ENCODE assay signal across 11 cellular contexts in the genomic region with DNA sequence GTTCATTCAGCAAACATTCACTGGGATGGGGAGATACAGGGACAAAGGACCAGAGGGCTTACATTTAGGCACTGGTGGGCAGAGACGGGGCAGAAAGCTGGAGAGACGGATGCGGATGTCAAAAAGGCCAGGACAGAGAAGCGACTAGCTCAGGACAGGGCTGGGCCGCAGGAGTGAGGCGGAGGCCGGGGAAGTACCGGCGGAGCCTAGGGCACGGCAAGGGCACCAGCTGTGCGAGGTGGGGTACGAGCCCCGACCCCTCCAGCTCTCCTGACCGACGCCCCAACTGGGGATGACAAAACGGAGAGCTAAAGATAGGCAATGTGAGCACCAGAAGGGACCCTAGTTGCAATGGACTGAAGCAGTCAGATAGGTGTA. TPM values are rescaled to one million over a fixed set of nuclear protein-coding genes. Genes with fewer than 3 reads are reported as not detected.
A peak's percentile ranks its signal among the peaks of the same experiment; 100 is the strongest.
DNase-seq lines count a peak whose midpoint lies in the region; TF ChIP-seq lines count a peak whose summit lies in the region.
"Had no signal": no experiment of that assay in that cellular context is flagged by ENCODE, and none has a peak within 500 bp of the region (broad histone marks: within the 10 kb centered on the region; RNA-seq: fewer than 3 reads in every experiment).

No MANE protein-coding gene starts in this region.

- TF ChIP-seq CTCF in HEK293 (tag by site-specific recombination; IDR thresholded peaks at IDR 0.05) (no peak), VCaP (conservative IDR thresholded peaks at IDR 0.05) (no peak), glutamatergic neuron (IDR thresholded peaks at IDR 0.05; ENCODE audit: partially characterized antibody, unreplicated experiment) (no peak)

- CTCF ChIA-PET in HEK293 (lab: Yijun Ruan, JAX), result interaction anchor here (0.6 to 2.8 kb wide), 38 partner anchors 10 to 315 kb away, joined by 3 to 105 read pairs (median 5); partner anchors contain the start of genes COL1A1, PPP1R9B and SAMD14

- H3K27ac ChIP-seq in HEK293 (ENCODE audit: extremely low read depth, low read depth, low read length) (no peak overlapping the region), VCaP (peak overlapping the region; percentile 61; the same call in 1 of the 2 replicates)
- H3K27ac ChIP-seq: HL-60 had no signal

- H3K4me1 ChIP-seq in HEK293 (ENCODE audit: control insufficient read depth, insufficient read depth, low read length), result no peaks in the 10 kb centered on the region

- H3K27me3 Mint-ChIP-seq in glutamatergic neuron (ENCODE audit: unreplicated experiment), result peaks cover 9% of the 10 kb centered on the region

- POLR2A ChIA-PET in HEK293 (lab: Yijun Ruan, JAX), result interaction anchor here (0.7 to 2.7 kb wide), 6 partner anchors 10 to 39 kb away, joined by 3 to 30 read pairs (median 4); no protein-coding TSS in a partner anchor

- H3K4me1 Mint-ChIP-seq in glutamatergic neuron (ENCODE audit: low read depth, unreplicated experiment), result peaks cover 14% of the 10 kb centered on the region

- peak overlapping the region; percentile 100 for H3K27ac Mint-ChIP-seq in glutamatergic neuron (ENCODE audit: unreplicated experiment)

- DNase-seq in glutamatergic neuron, result no peak
- no peak for DNase-seq in skeletal muscle cell (ENCODE audit: low read depth)
- no peak for DNase-seq in SHP77 treated with DMSO at 0.1 percent for 48 hours (lab: John Stamatoyannopoulos, UW)
- DNase-seq in NCI-H1436 treated with DMSO at 0.1 percent for 48 hours (lab: John Stamatoyannopoulos, UW), result no peak
- no peak for DNase-seq in middle frontal gyrus (ENCODE audit: extremely low spot score, low spot score)
- no peak for DNase-seq in amniotic stem cell (lab: John Stamatoyannopoulos, UW)

- no peaks in the 10 kb centered on the region for H3K36me3 Mint-ChIP-seq in glutamatergic neuron (ENCODE audit: unreplicated experiment)

- no peaks in the 10 kb centered on the region for H3K36me3 ChIP-seq in HEK293 (ENCODE audit: control insufficient read depth in 2 of 2, insufficient read depth in 1 of 2, low read length in 2 of 2)

- H3K4me3 Mint-ChIP-seq in glutamatergic neuron (ENCODE audit: unreplicated experiment), result peak overlapping the region; percentile 86

- no peak overlapping the region for H3K4me3 ChIP-seq in HEK293 (ENCODE audit: low read depth, low read length)
- peak overlapping the region; percentile 66 for H3K4me3 ChIP-seq in skeletal muscle cell (ENCODE audit: low read depth, low read length)

- peaks cover 5% of the 10 kb centered on the region for H3K9me3 Mint-ChIP-seq in glutamatergic neuron (ENCODE audit: unreplicated experiment)

- no peaks in the 10 kb centered on the region for H3K9me3 ChIP-seq in HEK293 (ENCODE audit: control insufficient read depth, insufficient read depth, low read depth, low read length)

TF ChIP-seq in HEK293, 187 proteins besides CTCF, POLR2A, EP300 and RAD21:
- TF ChIP-seq ZNF121 (tag by site-specific recombination; IDR thresholded peaks at IDR 0.05) (0 out of 2 replicates have a peak, but pooled peaks have one; percentile 6), GLIS1 (tag by site-specific recombination; IDR thresholded peaks at IDR 0.05) (no peak)

RNA-seq across cellular contexts. Expression of gene SGCA, which starts 3.9 kb away (rescaled TPM):
- 1.3 TPM for total RNA-seq in glutamatergic neuron (ENCODE audit: unreplicated experiment)
- total RNA-seq: bronchial epithelial cell, RPMI7951 had no signal

RNA-seq across cellular contexts. Expression of gene PPP1R9B, which starts 11.4 kb away (rescaled TPM):
- total RNA-seq in glutamatergic neuron (ENCODE audit: unreplicated experiment), result 74.0 TPM

RNA-seq across cellular contexts. Expression of gene SAMD14, which starts 31.9 kb away (rescaled TPM):
- total RNA-seq in glutamatergic neuron (ENCODE audit: unreplicated experiment), result 95.0 TPM

RNA-seq across cellular contexts. Expression of gene COL1A1, which starts 39.5 kb away (rescaled TPM):
- total RNA-seq in glutamatergic neuron (ENCODE audit: unreplicated experiment), result 10.1 TPM
